ENCODE assay signal across 22 cellular contexts in genomic region chr1:18041685-18042355, GRCh38.
DNase-seq lines count a peak whose midpoint lies in the region; ATAC-seq, FAIRE-seq and TF ChIP-seq lines count a peak whose summit lies in the region.
"Had no signal": no experiment of that assay in that cellular context is flagged by ENCODE, and none has a peak within 500 bp of the region (broad histone marks: within the 10 kb centered on the region; RNA-seq: fewer than 3 reads in every experiment).

No MANE protein-coding gene starts in this region.

- no peaks in the 10 kb centered on the region for H3F3A ChIP-seq in PC-3 (ENCODE audit: low read length, unreplicated experiment)

- H3K9me2 ChIP-seq in PC-3 (replicated peaks; ENCODE audit: low read length): no peaks in the 10 kb centered on the region

- CTCF ChIA-PET in PC-3 (lab: Charles Lee): no interaction called here

- peak; percentile 46 for DNase-seq in DMS 273 (lab: John Stamatoyannopoulos, UW; ENCODE audit: unreplicated experiment)
- no peak for DNase-seq in DMS 273 treated with DMSO at 0.1 percent for 48 hours (lab: John Stamatoyannopoulos, UW)
- no peak for DNase-seq in D721Med (ENCODE audit: insufficient read length, low spot score)
- DNase-seq in PC-3: no peak
- DNase-seq in left lobe of liver (ENCODE audit: low spot score): no peak
- no peak for DNase-seq in activated CD4-positive, alpha-beta T cell treated with anti-CD3 and anti-CD28 coated beads, Interleukin-2, amount 50 U/mL, for 4 hours
- no peak for DNase-seq in NCI-H1436 (lab: John Stamatoyannopoulos, UW)
- DNase-seq in RPMI8226: no peak
- DNase-seq: activated CD4-positive, CD25-positive, alpha-beta regulatory T cell treated with anti-CD3 and anti-CD28 coated beads, Interleukin-2, amount 50 U/mL, for 72 hours; effector memory CD8-positive, alpha-beta T cell; mesenchymal stem cell; naive thymus-derived CD8-positive, alpha-beta T cell; NCI-H2107; NCI-H526 treated with DMSO at 0.1 percent for 48 hours; stimulated activated CD4-positive, alpha-beta T cell treated with anti-CD3 and anti-CD28 coated beads, Interleukin-2, amount 100 ng/mL, for 24 hours had no signal

- peaks cover 37% of the 10 kb centered on the region for H3K27me3 ChIP-seq in PC-3 (ENCODE audit: low read length)

- intact Hi-C loops in PC-3 (cut with micrococcal nuclease): no loop called here

- no peak for ATAC-seq in PC-3
- ATAC-seq in left lobe of liver: peak; percentile 41
- ATAC-seq: activated naive CD4-positive, alpha-beta T cell treated with anti-CD3 and anti-CD28 coated beads, Interleukin-2, amount 50 U/mL, for 72 hours; effector memory CD8-positive, alpha-beta T cell; naive thymus-derived CD8-positive, alpha-beta T cell; Panc1 had no signal

- H3K9me3 ChIP-seq in PC-3 (ENCODE audit: low read length): no peaks in the 10 kb centered on the region
- H3K9me3 ChIP-seq: tibial nerve had no signal

- H3K4me1 ChIP-seq in PC-3 (ENCODE audit: insufficient read depth, low read length): no peaks in the 10 kb centered on the region
- H3K4me1 ChIP-seq: tibial nerve had no signal

- POLR2A ChIA-PET in PC-3 (lab: Charles Lee; ENCODE audit: unreplicated experiment): no interaction called here

- no peaks in the 10 kb centered on the region for H3K79me2 ChIP-seq in PC-3 (ENCODE audit: low read length)

- TF ChIP-seq CTCF in D721Med (IDR thresholded peaks at IDR 0.05; ENCODE audit: insufficient read depth, missing control alignments) (peak; percentile 8), PC-3 (conservative IDR thresholded peaks at IDR 0.05; ENCODE audit: low read depth, low read length) (0 out of 2 replicates have a peak, but pooled peaks have one; percentile 26)

- H2AFZ ChIP-seq in PC-3 (ENCODE audit: low read length): no peak overlapping the region

- H3K36me3 ChIP-seq in PC-3 (ENCODE audit: low read depth, low read length): no peaks in the 10 kb centered on the region
- H3K36me3 ChIP-seq: tibial nerve had no signal

- no peak overlapping the region for H3K4me2 ChIP-seq in PC-3 (ENCODE audit: low read length)
- H3K4me2 ChIP-seq: KMS-11 had no signal

- FAIRE-seq in D721Med (lab: Jason Lieb, UNC): no peak
- FAIRE-seq: islet of Langerhans had no signal

- H4K20me1 ChIP-seq in PC-3 (ENCODE audit: low read length): no peaks in the 10 kb centered on the region

- no peak overlapping the region for H3K4me3 ChIP-seq in PC-3 (ENCODE audit: low read length)
- H3K4me3 ChIP-seq: SK-N-MC, tibial nerve had no signal

- BruUV-seq in PC-3 (replicated peaks; lab: Mats Ljungman, UMichigan): no TSS peak

- no peak overlapping the region for H3K27ac ChIP-seq in PC-3 (ENCODE audit: low read length)
- H3K27ac ChIP-seq: 22Rv1, KMS-11, SK-N-MC, tibial nerve had no signal

- H3K9ac ChIP-seq in PC-3 (ENCODE audit: low read length): no peak overlapping the region
- H3K9ac ChIP-seq: KMS-11 had no signal
